Comparison of ENCODE assay signal across 8 cellular contexts in the genomic region with DNA sequence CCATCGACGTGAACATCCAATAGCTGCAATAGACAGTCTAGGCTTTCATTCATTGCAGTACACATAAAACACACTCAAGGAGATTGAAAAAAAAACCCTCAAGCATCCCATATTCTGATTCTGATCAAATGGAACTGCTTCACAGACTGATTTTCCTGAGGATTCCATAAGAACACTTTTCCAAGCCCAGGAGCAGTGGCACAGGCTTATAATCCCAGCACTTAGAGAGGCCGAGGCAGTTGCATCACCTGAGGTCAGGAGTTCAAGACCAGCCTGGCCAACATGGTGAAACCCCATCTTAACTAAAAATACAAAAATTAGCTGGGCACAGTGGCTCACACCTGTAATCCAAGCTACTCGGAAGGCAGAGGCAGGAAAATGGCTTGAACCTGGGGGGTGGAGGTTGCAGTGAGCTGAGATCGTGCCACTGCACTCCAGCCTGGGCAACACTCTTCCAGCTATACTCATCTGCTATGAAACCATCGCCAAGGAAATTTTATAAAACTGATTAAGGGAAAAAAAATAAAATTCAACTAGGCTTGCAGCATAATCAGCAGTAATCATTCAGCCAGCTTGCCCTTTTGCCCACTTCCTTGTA.
"Had no signal": no experiment of that assay in that cellular context is flagged by ENCODE, and none has a peak within 500 bp of the region (broad histone marks: within the 10 kb centered on the region; RNA-seq: fewer than 3 reads in every experiment).

No MANE protein-coding gene starts in this region.

- H3K36me3 Mint-ChIP-seq: IgD-negative memory B cell had no signal

- H3K4me1 Mint-ChIP-seq: IgD-negative memory B cell had no signal

- FAIRE-seq: HTR-8/SVneo had no signal

- H3K4me1 ChIP-seq: HAP-1 had no signal

- H3K4me3 Mint-ChIP-seq: HFFc6, IgD-negative memory B cell had no signal

- ATAC-seq: HCT116 had no signal

- H3K27me3 Mint-ChIP-seq: IgD-negative memory B cell had no signal

- H3K36me3 ChIP-seq: HAP-1 had no signal

- H3K4me3 ChIP-seq: HAP-1 had no signal

- H3K27ac Mint-ChIP-seq: HFFc6, IgD-negative memory B cell had no signal

- DNase-seq: GOT3, H7, HFFc6, KG1 had no signal
